27 cellular contexts compared by ENCODE assay signal in the genomic region with DNA sequence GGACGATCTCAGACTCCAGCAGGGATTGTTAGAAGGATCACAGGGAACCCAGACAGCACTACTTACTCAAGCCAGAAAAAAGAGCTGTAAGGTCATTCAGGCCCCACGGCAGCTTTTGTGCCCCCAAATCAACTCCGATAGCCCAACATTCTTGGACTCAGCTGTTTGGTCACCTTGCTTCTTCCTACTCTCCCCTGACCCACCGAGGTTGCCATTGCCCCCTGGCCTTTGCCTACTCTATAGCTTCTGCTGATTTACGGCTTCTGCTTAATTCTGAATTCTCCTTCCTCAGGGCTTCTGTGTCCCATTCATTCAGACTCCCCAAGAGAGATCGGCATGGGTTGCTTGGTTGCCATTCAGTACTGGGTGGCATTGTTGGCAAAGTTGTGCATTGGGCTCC.
"Had no signal": no experiment of that assay in that cellular context is flagged by ENCODE, and none has a peak within 500 bp of the region (broad histone marks: within the 10 kb centered on the region; RNA-seq: fewer than 3 reads in every experiment).

No MANE protein-coding gene starts in this region.

- H3K4me1 Mint-ChIP-seq: activated naive CD4-positive, alpha-beta T cell treated with anti-CD3 and anti-CD28 coated beads, Interleukin-2, amount 50 U/mL, for 24 hours; central memory CD8-positive, alpha-beta T cell; naive thymus-derived CD8-positive, alpha-beta T cell had no signal

- H3K36me3 ChIP-seq: esophagus muscularis mucosa, heart left ventricle, neutrophil, pancreas, prostate gland, sigmoid colon, thyroid gland, upper lobe of right lung had no signal

- H3K9me3 ChIP-seq: esophagus muscularis mucosa, neutrophil, pancreas, prostate gland, sigmoid colon, thyroid gland, upper lobe of right lung had no signal

- H3K4me3 Mint-ChIP-seq: activated B cell treated with CpG ODN at 0.5 μM for 24 hours; activated CD8-positive, alpha-beta T cell treated with anti-CD3 and anti-CD28 coated beads for 36 hours; activated naive CD4-positive, alpha-beta T cell treated with anti-CD3 and anti-CD28 coated beads, Interleukin-2, amount 50 U/mL, for 24 hours; activated naive CD8-positive, alpha-beta T cell treated with anti-CD3 and anti-CD28 coated beads, Interleukin-2, amount 50 U/mL, for 24 hours; activated T-cell treated with anti-CD3 and anti-CD28 coated beads, Interleukin-2, amount 50 U/mL, for 4 hours; central memory CD8-positive, alpha-beta T cell; dendritic cell treated with granulocyte-macrophage colony-stimulating factor and Interleukin-4, amounts not matched to agents 40 ng/mL and 50 ng/mL, for 4 days; endodermal cell; naive thymus-derived CD8-positive, alpha-beta T cell; stimulated activated effector memory CD8-positive, alpha-beta T cell treated with anti-CD3 and anti-CD28 coated beads, Interleukin-12 subunit alpha, Interleukin-12 subunit beta, amount 100 ng/mL, for 72 hours; stimulated activated naive CD8-positive, alpha-beta T cell treated with anti-CD3 and anti-CD28 coated beads, Interleukin-15, amount 100 ng/mL, for 72 hours; T-helper 2 cell treated with Interferon-gamma antibody and Interleukin-4, amounts not matched to agents 5 μg/mL and 100 μg/mL, for 36 hours had no signal

- DNase-seq: activated B cell treated with CpG ODN at 0.5 μM for 24 hours; activated CD4-positive, alpha-beta T cell treated with anti-CD3 and anti-CD28 coated beads, Interleukin-2, amount 50 U/mL, for 1 hour; activated CD8-positive, alpha-beta T cell treated with anti-CD3 and anti-CD28 coated beads for 36 hours; activated naive CD8-positive, alpha-beta T cell treated with anti-CD3 and anti-CD28 coated beads, Interleukin-2, amount 50 U/mL, for 24 hours; activated T-cell treated with anti-CD3 and anti-CD28 coated beads, Interleukin-2, amount 50 U/mL, for 4 hours; foreskin keratinocyte; heart left ventricle; naive thymus-derived CD8-positive, alpha-beta T cell; pancreas; retina; sigmoid colon; small intestine; stimulated activated CD4-positive, alpha-beta T cell treated with anti-CD3 and anti-CD28 coated beads, Interleukin-4, amount 100 ng/mL, for 24 hours; stimulated activated naive CD8-positive, alpha-beta T cell treated with anti-CD3 and anti-CD28 coated beads, Interleukin-15, amount 100 ng/mL, for 72 hours; thyroid gland; upper lobe of right lung had no signal

- H3K4me3 ChIP-seq: esophagus muscularis mucosa, heart left ventricle, pancreas, prostate gland, sigmoid colon, thyroid gland, upper lobe of right lung had no signal

- H3K27me3 ChIP-seq: esophagus muscularis mucosa, foreskin keratinocyte, heart left ventricle, neutrophil, pancreas, thyroid gland, upper lobe of right lung had no signal

- ATAC-seq: activated CD8-positive, alpha-beta T cell treated with anti-CD3 and anti-CD28 coated beads for 36 hours; activated naive CD8-positive, alpha-beta T cell treated with anti-CD3 and anti-CD28 coated beads, Interleukin-2, amount 50 U/mL, for 24 hours; activated T-cell treated with anti-CD3 and anti-CD28 coated beads, Interleukin-2, amount 50 U/mL, for 4 hours; foreskin keratinocyte; heart left ventricle; naive thymus-derived CD8-positive, alpha-beta T cell; pancreas; stimulated activated effector memory CD8-positive, alpha-beta T cell treated with anti-CD3 and anti-CD28 coated beads, Interleukin-12 subunit alpha, Interleukin-12 subunit beta, amount 100 ng/mL, for 72 hours; stimulated activated naive CD8-positive, alpha-beta T cell treated with anti-CD3 and anti-CD28 coated beads, Interleukin-15, amount 100 ng/mL, for 72 hours had no signal

- H3K27me3 Mint-ChIP-seq: activated naive CD8-positive, alpha-beta T cell treated with anti-CD3 and anti-CD28 coated beads, Interleukin-2, amount 50 U/mL, for 24 hours; dendritic cell treated with granulocyte-macrophage colony-stimulating factor and Interleukin-4, amounts not matched to agents 40 ng/mL and 50 ng/mL, for 4 days had no signal

- H3K36me3 Mint-ChIP-seq: activated naive CD4-positive, alpha-beta T cell treated with anti-CD3 and anti-CD28 coated beads, Interleukin-2, amount 50 U/mL, for 24 hours; naive thymus-derived CD8-positive, alpha-beta T cell; stimulated activated effector memory CD8-positive, alpha-beta T cell treated with anti-CD3 and anti-CD28 coated beads, Interleukin-12 subunit alpha, Interleukin-12 subunit beta, amount 100 ng/mL, for 72 hours had no signal

- H3K27ac ChIP-seq: esophagus muscularis mucosa, foreskin keratinocyte, heart left ventricle, neutrophil, pancreas, prostate gland, sigmoid colon, thyroid gland, upper lobe of right lung had no signal

- H3K9me3 Mint-ChIP-seq: activated B cell treated with CpG ODN at 0.5 μM for 24 hours; activated naive CD4-positive, alpha-beta T cell treated with anti-CD3 and anti-CD28 coated beads, Interleukin-2, amount 50 U/mL, for 24 hours; activated naive CD8-positive, alpha-beta T cell treated with anti-CD3 and anti-CD28 coated beads, Interleukin-2, amount 50 U/mL, for 24 hours; activated T-cell treated with anti-CD3 and anti-CD28 coated beads, Interleukin-2, amount 50 U/mL, for 4 hours; activated T-helper 2 cell treated with anti-CD3 and anti-CD28 coated beads, Interferon-gamma antibody, Interleukin-2, Interleukin-4, amounts not matched to agents 10 μg/mL and 5 μg/mL and 100 μg/mL, durations not matched to agents 14 hours and 24 hours and 36 hours; central memory CD8-positive, alpha-beta T cell; dendritic cell treated with granulocyte-macrophage colony-stimulating factor and Interleukin-4, amounts not matched to agents 40 ng/mL and 50 ng/mL, for 4 days; endodermal cell; stimulated activated effector memory CD8-positive, alpha-beta T cell treated with anti-CD3 and anti-CD28 coated beads, Interleukin-12 subunit alpha, Interleukin-12 subunit beta, amount 100 ng/mL, for 72 hours; stimulated activated naive CD8-positive, alpha-beta T cell treated with anti-CD3 and anti-CD28 coated beads, Interleukin-15, amount 100 ng/mL, for 72 hours; T-helper 2 cell treated with Interferon-gamma antibody and Interleukin-4, amounts not matched to agents 5 μg/mL and 100 μg/mL, for 36 hours had no signal

- FAIRE-seq: bronchial epithelial cell, pancreas, small intestine had no signal

- H3K27ac Mint-ChIP-seq: activated B cell treated with CpG ODN at 0.5 μM for 24 hours; activated CD8-positive, alpha-beta T cell treated with anti-CD3 and anti-CD28 coated beads for 36 hours; activated naive CD4-positive, alpha-beta T cell treated with anti-CD3 and anti-CD28 coated beads, Interleukin-2, amount 50 U/mL, for 24 hours; activated naive CD8-positive, alpha-beta T cell treated with anti-CD3 and anti-CD28 coated beads, Interleukin-2, amount 50 U/mL, for 24 hours; activated T-helper 2 cell treated with anti-CD3 and anti-CD28 coated beads, Interferon-gamma antibody, Interleukin-2, Interleukin-4, amounts not matched to agents 10 μg/mL and 5 μg/mL and 100 μg/mL, durations not matched to agents 14 hours and 24 hours and 36 hours; dendritic cell treated with granulocyte-macrophage colony-stimulating factor and Interleukin-4, amounts not matched to agents 40 ng/mL and 50 ng/mL, for 4 days; endodermal cell; naive thymus-derived CD8-positive, alpha-beta T cell; stimulated activated effector memory CD8-positive, alpha-beta T cell treated with anti-CD3 and anti-CD28 coated beads, Interleukin-12 subunit alpha, Interleukin-12 subunit beta, amount 100 ng/mL, for 72 hours; stimulated activated naive CD8-positive, alpha-beta T cell treated with anti-CD3 and anti-CD28 coated beads, Interleukin-15, amount 100 ng/mL, for 72 hours; T-helper 2 cell treated with Interferon-gamma antibody and Interleukin-4, amounts not matched to agents 5 μg/mL and 100 μg/mL, for 36 hours had no signal

- H3K4me1 ChIP-seq: prostate gland, sigmoid colon, thyroid gland had no signal
